ENCODE assay signal across 1 cellular context in genomic region chr5:107476783-107477182, GRCh38.
TF ChIP-seq lines count a peak whose summit lies in the region.

No MANE protein-coding gene starts in this region.

TF ChIP-seq in WTC11, 78 proteins besides CTCF, POLR2A, EP300 and RAD21 (continued from another document):
- TF ChIP-seq, protein P1, sequence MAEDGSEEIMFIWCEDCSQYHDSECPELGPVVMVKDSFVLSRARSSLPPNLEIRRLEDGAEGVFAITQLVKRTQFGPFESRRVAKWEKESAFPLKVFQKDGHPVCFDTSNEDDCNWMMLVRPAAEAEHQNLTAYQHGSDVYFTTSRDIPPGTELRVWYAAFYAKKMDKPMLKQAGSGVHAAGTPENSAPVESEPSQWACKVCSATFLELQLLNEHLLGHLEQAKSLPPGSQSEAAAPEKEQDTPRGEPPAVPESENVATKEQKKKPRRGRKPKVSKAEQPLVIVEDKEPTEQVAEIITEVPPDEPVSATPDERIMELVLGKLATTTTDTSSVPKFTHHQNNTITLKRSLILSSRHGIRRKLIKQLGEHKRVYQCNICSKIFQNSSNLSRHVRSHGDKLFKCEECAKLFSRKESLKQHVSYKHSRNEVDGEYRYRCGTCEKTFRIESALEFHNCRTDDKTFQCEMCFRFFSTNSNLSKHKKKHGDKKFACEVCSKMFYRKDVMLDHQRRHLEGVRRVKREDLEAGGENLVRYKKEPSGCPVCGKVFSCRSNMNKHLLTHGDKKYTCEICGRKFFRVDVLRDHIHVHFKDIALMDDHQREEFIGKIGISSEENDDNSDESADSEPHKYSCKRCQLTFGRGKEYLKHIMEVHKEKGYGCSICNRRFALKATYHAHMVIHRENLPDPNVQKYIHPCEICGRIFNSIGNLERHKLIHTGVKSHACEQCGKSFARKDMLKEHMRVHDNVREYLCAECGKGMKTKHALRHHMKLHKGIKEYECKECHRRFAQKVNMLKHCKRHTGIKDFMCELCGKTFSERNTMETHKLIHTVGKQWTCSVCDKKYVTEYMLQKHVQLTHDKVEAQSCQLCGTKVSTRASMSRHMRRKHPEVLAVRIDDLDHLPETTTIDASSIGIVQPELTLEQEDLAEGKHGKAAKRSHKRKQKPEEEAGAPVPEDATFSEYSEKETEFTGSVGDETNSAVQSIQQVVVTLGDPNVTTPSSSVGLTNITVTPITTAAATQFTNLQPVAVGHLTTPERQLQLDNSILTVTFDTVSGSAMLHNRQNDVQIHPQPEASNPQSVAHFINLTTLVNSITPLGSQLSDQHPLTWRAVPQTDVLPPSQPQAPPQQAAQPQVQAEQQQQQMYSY (CRISPR knock-in tag; IDR thresholded peaks at IDR 0.05) = no peak
- TF ChIP-seq CREB1 (CRISPR knock-in tag; IDR thresholded peaks at IDR 0.05) = no peak
